ENCODE assay signal across 1 cellular context in the genomic region with DNA sequence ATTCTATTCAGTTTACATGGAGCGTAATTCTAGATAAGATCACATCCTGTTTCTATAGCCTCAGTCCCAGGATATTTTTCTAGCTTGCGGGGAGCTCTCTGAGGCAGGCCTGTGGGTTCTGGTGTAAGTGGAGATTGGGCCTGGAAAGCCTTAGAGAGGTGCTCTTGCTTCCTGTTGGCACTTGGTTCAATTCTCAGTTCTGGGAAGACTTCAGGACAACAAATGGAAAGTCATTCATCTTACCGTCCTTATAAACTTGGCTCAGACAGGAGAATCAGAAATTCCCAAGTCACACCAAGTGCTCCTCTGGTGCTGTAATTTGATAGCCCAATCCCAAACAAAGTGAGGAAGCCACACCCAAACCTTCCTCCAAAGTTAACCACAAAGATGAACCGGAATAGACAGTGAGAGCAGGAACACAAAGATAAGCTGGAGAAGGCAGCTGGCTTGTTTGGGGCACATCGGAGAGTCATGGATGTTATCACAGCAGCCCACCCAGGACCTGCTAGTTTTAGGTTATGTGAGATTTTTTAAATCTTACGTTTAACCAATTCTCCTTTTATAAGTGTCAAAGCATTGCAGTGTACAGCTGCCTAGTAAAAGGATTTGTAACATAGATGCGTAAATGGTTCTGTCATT.
TF ChIP-seq lines count a peak whose summit lies in the region.

No MANE protein-coding gene starts in this region.

TF ChIP-seq in HCT116, 20 proteins besides CTCF, POLR2A, EP300 and RAD21 (continued from another document):
- TF ChIP-seq, protein P1, sequence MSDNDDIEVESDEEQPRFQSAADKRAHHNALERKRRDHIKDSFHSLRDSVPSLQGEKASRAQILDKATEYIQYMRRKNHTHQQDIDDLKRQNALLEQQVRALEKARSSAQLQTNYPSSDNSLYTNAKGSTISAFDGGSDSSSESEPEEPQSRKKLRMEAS (IDR thresholded peaks at IDR 0.05): no peak
- TF ChIP-seq, protein P2, sequence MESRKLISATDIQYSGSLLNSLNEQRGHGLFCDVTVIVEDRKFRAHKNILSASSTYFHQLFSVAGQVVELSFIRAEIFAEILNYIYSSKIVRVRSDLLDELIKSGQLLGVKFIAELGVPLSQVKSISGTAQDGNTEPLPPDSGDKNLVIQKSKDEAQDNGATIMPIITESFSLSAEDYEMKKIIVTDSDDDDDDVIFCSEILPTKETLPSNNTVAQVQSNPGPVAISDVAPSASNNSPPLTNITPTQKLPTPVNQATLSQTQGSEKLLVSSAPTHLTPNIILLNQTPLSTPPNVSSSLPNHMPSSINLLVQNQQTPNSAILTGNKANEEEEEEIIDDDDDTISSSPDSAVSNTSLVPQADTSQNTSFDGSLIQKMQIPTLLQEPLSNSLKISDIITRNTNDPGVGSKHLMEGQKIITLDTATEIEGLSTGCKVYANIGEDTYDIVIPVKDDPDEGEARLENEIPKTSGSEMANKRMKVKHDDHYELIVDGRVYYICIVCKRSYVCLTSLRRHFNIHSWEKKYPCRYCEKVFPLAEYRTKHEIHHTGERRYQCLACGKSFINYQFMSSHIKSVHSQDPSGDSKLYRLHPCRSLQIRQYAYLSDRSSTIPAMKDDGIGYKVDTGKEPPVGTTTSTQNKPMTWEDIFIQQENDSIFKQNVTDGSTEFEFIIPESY (IDR thresholded peaks at IDR 0.05; ENCODE audit: extremely low read depth, insufficient replicate concordance, low read length): no peak
- TF ChIP-seq JUND (IDR thresholded peaks at IDR 0.05) (no peak), CEBPB (IDR thresholded peaks at IDR 0.05; ENCODE audit: low read depth) (no peak), POLR2AphosphoS5 (IDR thresholded peaks at IDR 0.05; ENCODE audit: low read depth, low read length) (no peak), ELF1 (IDR thresholded peaks at IDR 0.05; ENCODE audit: borderline replicate concordance, low read depth) (no peak), ZFX (IDR thresholded peaks at IDR 0.05) (no peak), EZH2 (IDR thresholded peaks at IDR 0.05) (no peak), SP1 (IDR thresholded peaks at IDR 0.05; ENCODE audit: low read depth) (no peak)
- TF ChIP-seq, protein P3, sequence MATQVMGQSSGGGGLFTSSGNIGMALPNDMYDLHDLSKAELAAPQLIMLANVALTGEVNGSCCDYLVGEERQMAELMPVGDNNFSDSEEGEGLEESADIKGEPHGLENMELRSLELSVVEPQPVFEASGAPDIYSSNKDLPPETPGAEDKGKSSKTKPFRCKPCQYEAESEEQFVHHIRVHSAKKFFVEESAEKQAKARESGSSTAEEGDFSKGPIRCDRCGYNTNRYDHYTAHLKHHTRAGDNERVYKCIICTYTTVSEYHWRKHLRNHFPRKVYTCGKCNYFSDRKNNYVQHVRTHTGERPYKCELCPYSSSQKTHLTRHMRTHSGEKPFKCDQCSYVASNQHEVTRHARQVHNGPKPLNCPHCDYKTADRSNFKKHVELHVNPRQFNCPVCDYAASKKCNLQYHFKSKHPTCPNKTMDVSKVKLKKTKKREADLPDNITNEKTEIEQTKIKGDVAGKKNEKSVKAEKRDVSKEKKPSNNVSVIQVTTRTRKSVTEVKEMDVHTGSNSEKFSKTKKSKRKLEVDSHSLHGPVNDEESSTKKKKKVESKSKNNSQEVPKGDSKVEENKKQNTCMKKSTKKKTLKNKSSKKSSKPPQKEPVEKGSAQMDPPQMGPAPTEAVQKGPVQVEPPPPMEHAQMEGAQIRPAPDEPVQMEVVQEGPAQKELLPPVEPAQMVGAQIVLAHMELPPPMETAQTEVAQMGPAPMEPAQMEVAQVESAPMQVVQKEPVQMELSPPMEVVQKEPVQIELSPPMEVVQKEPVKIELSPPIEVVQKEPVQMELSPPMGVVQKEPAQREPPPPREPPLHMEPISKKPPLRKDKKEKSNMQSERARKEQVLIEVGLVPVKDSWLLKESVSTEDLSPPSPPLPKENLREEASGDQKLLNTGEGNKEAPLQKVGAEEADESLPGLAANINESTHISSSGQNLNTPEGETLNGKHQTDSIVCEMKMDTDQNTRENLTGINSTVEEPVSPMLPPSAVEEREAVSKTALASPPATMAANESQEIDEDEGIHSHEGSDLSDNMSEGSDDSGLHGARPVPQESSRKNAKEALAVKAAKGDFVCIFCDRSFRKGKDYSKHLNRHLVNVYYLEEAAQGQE (IDR thresholded peaks at IDR 0.05; ENCODE audit: low read depth): no peak
